26 cellular contexts compared by ENCODE assay signal in genomic region chr9:15584383-15584782, GRCh38.
"Had no signal": no experiment of that assay in that cellular context is flagged by ENCODE, and none has a peak within 500 bp of the region (broad histone marks: within the 10 kb centered on the region; RNA-seq: fewer than 3 reads in every experiment).

No MANE protein-coding gene starts in this region.

- H3K4me1 ChIP-seq: left ventricle myocardium inferior, pancreas, prostate gland, suprapubic skin, transverse colon, upper lobe of right lung had no signal

- H2AFZ ChIP-seq: hepatocyte had no signal

- H3K4me3 Mint-ChIP-seq: mesothelial cell of epicardium; naive B cell; natural killer cell; stimulated activated naive CD8-positive, alpha-beta T cell treated with anti-CD3 and anti-CD28 coated beads, Interleukin-15, Interleukin-2, amounts not matched to agents 100 ng/mL and 50 ng/mL, for 24 hours had no signal

- H3K36me3 Mint-ChIP-seq: naive B cell, natural killer cell had no signal

- H3K27ac Mint-ChIP-seq: mesothelial cell of epicardium; naive B cell; natural killer cell; stimulated activated naive CD8-positive, alpha-beta T cell treated with anti-CD3 and anti-CD28 coated beads, Interleukin-15, Interleukin-2, amounts not matched to agents 100 ng/mL and 50 ng/mL, for 24 hours had no signal

- H3K27ac ChIP-seq: hepatocyte, left ventricle myocardium inferior, pancreas, prostate gland, skin epidermis, suprapubic skin, thoracic aorta, transverse colon, upper lobe of right lung had no signal

- H3K4me1 Mint-ChIP-seq: mesothelial cell of epicardium, naive B cell, natural killer cell had no signal

- H3K9me3 Mint-ChIP-seq: natural killer cell; stimulated activated naive CD8-positive, alpha-beta T cell treated with anti-CD3 and anti-CD28 coated beads, Interleukin-15, Interleukin-2, amounts not matched to agents 100 ng/mL and 50 ng/mL, for 24 hours had no signal

- ATAC-seq: natural killer cell, pancreas, right cardiac atrium, sciatic nerve, upper lobe of right lung had no signal

- H3K27me3 ChIP-seq: hepatocyte, pancreas, suprapubic skin, transverse colon, upper lobe of right lung had no signal

- H3K9me3 ChIP-seq: left ventricle myocardium inferior, pancreas, prostate gland, suprapubic skin, thoracic aorta, transverse colon, upper lobe of right lung had no signal

- H3K79me2 ChIP-seq: hepatocyte had no signal

- H3K4me2 ChIP-seq: hepatocyte had no signal

- H3K36me3 ChIP-seq: left ventricle myocardium inferior, pancreas, prostate gland, suprapubic skin, thoracic aorta, transverse colon, upper lobe of right lung had no signal

- H3K4me3 ChIP-seq: hepatocyte, left ventricle myocardium inferior, lung, pancreas, prostate gland, skin epidermis, suprapubic skin, thoracic aorta, transverse colon, upper lobe of right lung had no signal

- DNase-seq: islet precursor cell; left ventricle myocardium inferior; mesendoderm; naive B cell; natural killer cell; nucleus accumbens; pancreas; posterior cingulate gyrus; retina; right cardiac atrium; stimulated activated CD4-positive, alpha-beta T cell treated with anti-CD3 and anti-CD28 coated beads, Interleukin-12 subunit alpha, Interleukin-12 subunit beta, amount 100 ng/mL, for 4 hours; stimulated activated CD4-positive, alpha-beta T cell treated with anti-CD3 and anti-CD28 coated beads, Interleukin-15, amount 100 ng/mL, for 24 hours; stimulated activated CD4-positive, alpha-beta T cell treated with anti-CD3 and anti-CD28 coated beads, Interleukin-2, amount 100 ng/mL, for 24 hours; stimulated activated CD4-positive, alpha-beta T cell treated with anti-CD3 and anti-CD28 coated beads, Interleukin-4, amount 100 ng/mL, for 1 hour; stimulated activated naive CD4-positive, alpha-beta T cell; transverse colon; upper lobe of right lung had no signal

- H3K27me3 Mint-ChIP-seq: naive B cell; stimulated activated naive CD8-positive, alpha-beta T cell treated with anti-CD3 and anti-CD28 coated beads, Interleukin-15, Interleukin-2, amounts not matched to agents 100 ng/mL and 50 ng/mL, for 24 hours had no signal
